9 cellular contexts compared by ENCODE assay signal in genomic region chr6:56642366-56643261, GRCh38. TPM values are rescaled to one million over a fixed set of nuclear protein-coding genes. Genes with fewer than 3 reads are reported as not detected.
DNase-seq lines count a peak whose midpoint lies in the region; ATAC-seq, FAIRE-seq and TF ChIP-seq lines count a peak whose summit lies in the region.
"Had no signal": no experiment of that assay in that cellular context is flagged by ENCODE, and none has a peak within 500 bp of the region (broad histone marks: within the 10 kb centered on the region; RNA-seq: fewer than 3 reads in every experiment).

DST (minus strand) TSS chr6:56642889.

- TF ChIP-seq EP300 in K562 (IDR thresholded peaks at IDR 0.05; ENCODE audit: low read length) (no peak), suprapubic skin (IDR thresholded peaks at IDR 0.05) (no peak)

- TF ChIP-seq POLR2A in K562 (conservative IDR thresholded peaks at IDR 0.05) (no peak), suprapubic skin (IDR thresholded peaks at IDR 0.05) (no peak)

- H3K79me2 ChIP-seq in K562 (ENCODE audit: control insufficient read depth, insufficient read depth, low read length) = no peaks in the 10 kb centered on the region
- no peaks in the 10 kb centered on the region for H3K79me2 ChIP-seq in hepatocyte

- DNase-seq in HPDE6-E6E7 (ENCODE audit: extremely low spot score) (peak; percentile 76), K562 (ENCODE audit: extremely low read depth in 1 of 4, low spot score in 3 of 4) (no peak), hepatocyte (ENCODE audit: low spot score) (peak; percentile 19), suprapubic skin (ENCODE audit: low spot score in 2 of 2) (no peak), COR-L47 (lab: John Stamatoyannopoulos, UW) (no peak)
- no peak for DNase-seq in stimulated activated CD4-positive, alpha-beta T cell treated with anti-CD3 and anti-CD28 coated beads, Interleukin-4, amount 100 ng/mL, for 24 hours
- no peak for DNase-seq in activated CD4-positive, alpha-beta T cell treated with anti-CD3 and anti-CD28 coated beads, Interleukin-2, amount 50 U/mL, for 4 hours
- no peak for DNase-seq in stimulated activated naive CD4-positive, alpha-beta T cell (lab: John Stamatoyannopoulos, UW)
- DNase-seq: nucleus accumbens had no signal

- H3K27me3 ChIP-seq in K562 (ENCODE audit: control insufficient read depth in 2 of 2, insufficient read depth in 2 of 2, low read length in 2 of 2) (no peaks in the 10 kb centered on the region), hepatocyte (no peaks in the 10 kb centered on the region), suprapubic skin (no peaks in the 10 kb centered on the region)

- no peak for TF ChIP-seq RAD21 in K562 (CRISPR knock-in tag; conservative IDR thresholded peaks at IDR 0.05 in 1 of 2, IDR thresholded peaks at IDR 0.05 in 1 of 2)

- H4K20me1 ChIP-seq in K562 (replicated peaks; ENCODE audit: control insufficient read depth, insufficient read depth, low read length) = no peaks in the 10 kb centered on the region
- no peaks in the 10 kb centered on the region for H4K20me1 ChIP-seq in hepatocyte (ENCODE audit: insufficient read depth, poor library complexity, severe bottlenecking)

- H3K4me3 ChIP-seq in K562 = no peak within 1 kb of the TSS
- no peak within 1 kb of the TSS for H3K4me3 ChIP-seq in hepatocyte
- H3K4me3 ChIP-seq in suprapubic skin = peak within 1 kb of the TSS; percentile 42

- H3K9me2 ChIP-seq in hepatocyte (replicated peaks; ENCODE audit: insufficient read depth) = no peaks in the 10 kb centered on the region

- 15% methylated on average over 7 of the region's 7 CpGs for WGBS in K562 (ENCODE audit: insufficient coverage, low coverage, missing lambda C conversion rate)
- 66% methylated on average over 7 of the region's 7 CpGs for WGBS in hepatocyte (ENCODE audit: low lambda C conversion rate, missing lambda C conversion rate)
- 43% methylated on average over 7 of the region's 7 CpGs for WGBS in suprapubic skin

- H3K27ac ChIP-seq in K562 (ENCODE audit: extremely low read depth, low read depth, low read length) (no peak within 1 kb of the TSS), hepatocyte (peak within 1 kb of the TSS; percentile 36), suprapubic skin (peak within 1 kb of the TSS; percentile 79)

- no peak within 1 kb of the TSS for H3K4me2 ChIP-seq in K562 (ENCODE audit: insufficient read depth, low read length)
- H3K4me2 ChIP-seq in hepatocyte = no peak within 1 kb of the TSS

- H3K36me3 ChIP-seq in K562 (ENCODE audit: control insufficient read depth, insufficient read depth, low read length) = no peaks in the 10 kb centered on the region
- no peaks in the 10 kb centered on the region for H3K36me3 ChIP-seq in hepatocyte (replicated peaks; ENCODE audit: insufficient read depth, low read depth)
- peaks cover 7% of the 10 kb centered on the region for H3K36me3 ChIP-seq in suprapubic skin

- H2AFZ ChIP-seq in K562 (ENCODE audit: low read depth, low read length) = no peak within 1 kb of the TSS
- no peak within 1 kb of the TSS for H2AFZ ChIP-seq in hepatocyte

- BruUV-seq in K562 (replicated peaks; lab: Mats Ljungman, UMichigan) = no TSS peak

- H3K9me1 ChIP-seq in K562 (ENCODE audit: control insufficient read depth, insufficient read depth, low read length) = no peaks in the 10 kb centered on the region

- POLR2A ChIA-PET in K562 (lab: Yijun Ruan, JAX) = interaction anchor here (0.6 to 1.2 kb wide), 2 partner anchors 38 to 45 kb away, joined by 3 read pairs; no protein-coding TSS in a partner anchor

- intact Hi-C loops in K562 (cut with micrococcal nuclease) = no loop called here

- TF ChIP-seq CTCF in K562 (IDR thresholded peaks at IDR 0.05 in 2 of 3, conservative IDR thresholded peaks at IDR 0.05 in 1 of 3; ENCODE audit: insufficient read depth in 2 of 3, low read depth in 1 of 3, low read length in 3 of 3) = no peak
- TF ChIP-seq CTCF in hepatocyte (IDR thresholded peaks at IDR 0.05; ENCODE audit: poor library complexity) = no peak
- no peak for TF ChIP-seq CTCF in suprapubic skin (IDR thresholded peaks at IDR 0.05)

- in situ Hi-C loops in K562 (cut with MboI) = no loop called here

- H3K9me3 ChIP-seq in K562 (replicated peaks; ENCODE audit: control insufficient read depth, insufficient read depth, low read depth, low read length) (no peaks in the 10 kb centered on the region), hepatocyte (ENCODE audit: low read depth) (no peaks in the 10 kb centered on the region), suprapubic skin (no peaks in the 10 kb centered on the region)

- no peak for FAIRE-seq in K562 (lab: Jason Lieb, UNC)

- no peaks in the 10 kb centered on the region for H3K4me1 ChIP-seq in K562 (replicated peaks in 1 of 2; ENCODE audit: control insufficient read depth in 2 of 2, insufficient read depth in 2 of 2, low read length in 2 of 2)
- no peaks in the 10 kb centered on the region for H3K4me1 ChIP-seq in hepatocyte (ENCODE audit: insufficient read depth)
- peaks cover 36% of the 10 kb centered on the region for H3K4me1 ChIP-seq in suprapubic skin

- no peak within 1 kb of the TSS for H3K9ac ChIP-seq in K562 (ENCODE audit: insufficient read depth in 1 of 2, low read depth in 2 of 2, low read length in 2 of 2)

- CTCF ChIA-PET in K562 (lab: Yijun Ruan, JAX; ENCODE audit: low intra/inter-chr PET ratio) = no interaction called here

- ATAC-seq in K562 = no peak

TF ChIP-seq in K562, 482 proteins besides CTCF, POLR2A, EP300 and RAD21 (continues in another document):
- no peak for TF ChIP-seq BCOR (IDR thresholded peaks at IDR 0.05)
- TF ChIP-seq DACH1 (IDR thresholded peaks at IDR 0.05; ENCODE audit: partially characterized antibody) = no peak
- no peak for TF ChIP-seq PHF20 (IDR thresholded peaks at IDR 0.05; ENCODE audit: partially characterized antibody)
- no peak for TF ChIP-seq ZHX1 (conservative IDR thresholded peaks at IDR 0.05; ENCODE audit: low read length)
- TF ChIP-seq SIX5 (IDR thresholded peaks at IDR 0.05; ENCODE audit: borderline replicate concordance in 1 of 2, insufficient read depth in 1 of 2, low read depth in 1 of 2, low read length in 2 of 2) = no peak
- no peak for TF ChIP-seq SMAD4 (CRISPR knock-in tag; conservative IDR thresholded peaks at IDR 0.05)
- TF ChIP-seq ZNF224 (CRISPR knock-in tag; IDR thresholded peaks at IDR 0.05) = no peak
- TF ChIP-seq ZNF740 (CRISPR knock-in tag; IDR thresholded peaks at IDR 0.05) = no peak
- TF ChIP-seq ZNF740 (tag; IDR thresholded peaks at IDR 0.05) = no peak

RNA-seq across cellular contexts. Expression of gene DST, which starts in this region (rescaled TPM):
- 25.4 and 91.0 TPM in 2 replicates for total RNA-seq in K562 (2011; cell fraction: chromatin; rRNA removed; ENCODE audit: low replicate concordance)
- 14.0 and 27.6 TPM in 2 replicates for total RNA-seq in K562 (2011; cell fraction: nucleolus; rRNA removed)
- total RNA-seq in K562 (2011; cell fraction: nucleoplasm; rRNA removed) = 41.6 and 57.9 TPM in 2 replicates
- total RNA-seq in K562 (2014; rRNA removed) = 14.6 and 16.2 TPM in 2 replicates
- 21.9 and 24.6 TPM in 2 replicates for total RNA-seq in K562 (2014; rRNA removed; fragmentation: Illumina TruSeq; extraction: Trizol)
- 15.3 and 15.6 TPM in 2 replicates for total RNA-seq in K562 (2015; rRNA removed; fragmentation: Illumina TruSeq; extraction: Trizol)
- 20.3 and 21.8 TPM in 2 replicates for total RNA-seq in K562 (2021)
- 3.5 and 6.7 TPM in 2 replicates for polyA plus RNA-seq in K562 (2011; rRNA removed)
- 2.0 and 3.9 TPM in 2 replicates for polyA plus RNA-seq in K562 (2011; cell fraction: cytosol; rRNA removed)
- 11.3 and 29.1 TPM in 2 replicates for polyA plus RNA-seq in K562 (2011; cell fraction: nucleus; rRNA removed)
- 10.0 and 20.2 TPM in 2 replicates for polyA plus RNA-seq in K562 (2012)
- polyA plus RNA-seq in K562 (2014; fragmentation: Illumina TruSeq; extraction: Trizol) = 11.5 and 13.3 TPM in 2 replicates
- 1 to 10 TPM; 5.2 to 5.7 TPM for polyA plus RNA-seq in K562 (2014; fragmentation: Nextera tagmentation; extraction: Ambion mirVana)
- polyA plus RNA-seq in K562 (2014; rRNA removed) = 10.5 and 10.9 TPM in 2 replicates
- polyA minus RNA-seq in K562 (2011; rRNA and poly(A)+ RNA removed) = 25.1 and 32.6 TPM in 2 replicates
- 5.7 and 9.4 TPM in 2 replicates for polyA minus RNA-seq in K562 (2011; cell fraction: cytosol; rRNA and poly(A)+ RNA removed)
- polyA minus RNA-seq in K562 (2011; cell fraction: nucleus; rRNA and poly(A)+ RNA removed) = 38.4 and 44.3 TPM in 2 replicates
- 369 and 396 TPM in 2 replicates for total RNA-seq in hepatocyte
- polyA plus RNA-seq in hepatocyte = 103 and 131 TPM in 2 replicates
- total RNA-seq in suprapubic skin = 1,000 to 10,000 TPM in 1 of 4 donors, 100 to 1,000 TPM in 3; 637 to 1,048 (median 751) TPM

Comparison
In these comparisons a context has a peak if more than half of its experiments do, and no peak if none do; other contexts are left out.
1. DNase-seq: peak in HPDE6-E6E7 (single experiment) and hepatocyte (single experiment); none in K562 (0 of 4), suprapubic skin (0 of 2), stimulated activated CD4-positive, alpha-beta T cell treated with anti-CD3 and anti-CD28 coated beads, Interleukin-4, amount 100 ng/mL, for 24 hours (single experiment), activated CD4-positive, alpha-beta T cell treated with anti-CD3 and anti-CD28 coated beads, Interleukin-2, amount 50 U/mL, for 4 hours (0 of 2), COR-L47 (single experiment) and stimulated activated naive CD4-positive, alpha-beta T cell (0 of 6).